9 cellular contexts compared by ENCODE assay signal in the genomic region with DNA sequence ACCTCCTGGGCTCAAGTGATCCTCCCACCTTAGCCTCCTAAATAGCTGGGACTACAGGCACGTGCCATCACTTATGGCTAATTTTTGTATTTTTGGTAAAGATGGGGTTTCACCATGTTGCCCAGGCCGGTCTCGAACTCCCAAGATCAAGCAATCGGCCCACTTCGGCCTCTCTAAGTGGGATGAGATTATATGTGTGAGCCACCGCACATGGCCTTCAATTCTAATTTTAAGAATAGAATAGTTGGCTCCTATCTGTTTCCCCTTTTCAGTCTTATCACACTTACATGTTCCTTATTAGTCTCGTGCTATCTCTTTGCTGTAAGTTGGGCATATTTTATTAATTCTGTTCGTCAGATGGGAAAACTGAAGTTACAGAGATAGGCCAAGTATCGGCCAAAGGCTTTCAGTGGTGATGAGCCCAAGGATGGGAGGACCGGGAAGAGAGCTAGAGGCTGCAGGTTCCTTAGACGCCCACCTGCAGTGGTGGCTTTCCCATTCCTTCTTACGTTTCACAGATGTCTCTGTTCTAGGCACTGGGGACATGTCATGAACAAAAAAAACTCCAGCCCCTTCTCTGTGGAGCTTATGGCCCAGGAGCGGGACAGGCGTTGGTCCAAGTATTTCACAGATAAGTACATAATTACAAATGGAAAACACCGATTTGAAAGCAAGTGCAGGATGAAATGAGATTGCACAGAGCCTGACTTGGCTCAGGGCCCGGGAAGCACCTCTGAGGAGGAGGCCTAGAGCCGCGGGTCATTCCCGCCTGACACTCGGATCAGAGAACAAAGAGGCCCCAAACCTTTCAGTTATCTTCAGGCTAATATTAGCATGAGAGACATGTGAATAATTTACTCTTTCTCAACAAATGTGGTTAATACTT.
DNase-seq lines count a peak whose midpoint lies in the region; ATAC-seq and TF ChIP-seq lines count a peak whose summit lies in the region.
"Had no signal": no experiment of that assay in that cellular context is flagged by ENCODE, and none has a peak within 500 bp of the region (broad histone marks: within the 10 kb centered on the region; RNA-seq: fewer than 3 reads in every experiment).

No MANE protein-coding gene starts in this region.

- H3K27ac ChIP-seq in RWPE1 (peak overlapping the region; percentile 84), left ventricle myocardium inferior (replicated peaks) (peak overlapping the region; percentile 95), upper lobe of left lung (peak overlapping the region; percentile 10 to 76 (median 68))

- H3K4me1 ChIP-seq in left ventricle myocardium inferior (peaks cover 44% of the 10 kb centered on the region), upper lobe of left lung (peaks cover 17 to 22% (median 18%) of the 10 kb centered on the region in 4 donors)

- H3K9me3 ChIP-seq in left ventricle myocardium inferior (replicated peaks) (no peaks in the 10 kb centered on the region), upper lobe of left lung (no peaks in the 10 kb centered on the region)

- TF ChIP-seq POLR2A in upper lobe of left lung (IDR thresholded peaks at IDR 0.05): no peak

- CTCF ChIA-PET in RWPE1 (lab: Yijun Ruan, JAX): no interaction called here

- WGBS in upper lobe of left lung, 2 donors: 67 to 76% methylated on average over 20 of the region's 20 CpGs

- peak; percentile 81 for DNase-seq in G401 (ENCODE audit: low spot score)
- DNase-seq in RWPE1 (ENCODE audit: low spot score): no peak
- DNase-seq in left ventricle myocardium inferior: peak; percentile 82
- no peak for DNase-seq in upper lobe of left lung
- DNase-seq in HK-2 (ENCODE audit: unreplicated experiment): no peak
- DNase-seq in NCI-H187 treated with DMSO at 0.1 percent for 48 hours (lab: John Stamatoyannopoulos, UW): no peak
- DNase-seq: activated naive CD8-positive, alpha-beta T cell treated with anti-CD3 and anti-CD28 coated beads, Interleukin-2, amount 10 ng/mL, durations not matched to agents 7 days and 5 days had no signal

- TF ChIP-seq CTCF in RWPE1 (conservative IDR thresholded peaks at IDR 0.05; ENCODE audit: low read depth) (no peak), left ventricle myocardium inferior (IDR thresholded peaks at IDR 0.05; ENCODE audit: borderline replicate concordance) (no peak), upper lobe of left lung (IDR thresholded peaks at IDR 0.05) (no peak)

- ATAC-seq in HG03378 (IDR thresholded peaks at IDR 0.05; ENCODE audit: unreplicated experiment) (peak; percentile 38), upper lobe of left lung (ENCODE audit: low FRiP score in 2 of 2) (peak in 1 of 2 donors; percentile 15), GM18870 (IDR thresholded peaks at IDR 0.05; ENCODE audit: unreplicated experiment) (no peak)

- H3K27me3 ChIP-seq in left ventricle myocardium inferior (ENCODE audit: low read depth) (no peaks in the 10 kb centered on the region), upper lobe of left lung (no peaks in the 10 kb centered on the region)

- intact Hi-C loops in left ventricle myocardium inferior (cut with micrococcal nuclease): no loop called here

- in situ Hi-C loops in G401 (cut with HindIII; ENCODE audit: low sequenced_read_pairs): no loop called here

- H3K4me3 ChIP-seq in left ventricle myocardium inferior (peak overlapping the region; percentile 52), upper lobe of left lung (no peak overlapping the region)

- POLR2A ChIA-PET in RWPE1 (lab: Yijun Ruan, JAX; ENCODE audit: low non-redundant PET): no interaction called here

- no peaks in the 10 kb centered on the region for H3K36me3 ChIP-seq in left ventricle myocardium inferior
- no peaks in the 10 kb centered on the region for H3K36me3 ChIP-seq in upper lobe of left lung

- TF ChIP-seq EP300 in upper lobe of left lung (IDR thresholded peaks at IDR 0.05): no peak

Comparison
In these comparisons a context has a peak if more than half of its experiments do, and no peak if none do; other contexts are left out.
1. DNase-seq: peak in G401 (single experiment) and left ventricle myocardium inferior (single experiment); none in RWPE1 (single experiment), upper lobe of left lung (0 of 2), HK-2 (single experiment) and NCI-H187 treated with DMSO at 0.1 percent for 48 hours (single experiment).
2. Peak in every context shown above with its lines, with median percentiles within 50 percentile points of each other: H3K27ac ChIP-seq.